Comparison of ENCODE assay signal across 11 cellular contexts in genomic region chr10:50551894-50552293, GRCh38.
DNase-seq lines count a peak whose midpoint lies in the region; ATAC-seq and TF ChIP-seq lines count a peak whose summit lies in the region.
"Had no signal": no experiment of that assay in that cellular context is flagged by ENCODE, and none has a peak within 500 bp of the region (broad histone marks: within the 10 kb centered on the region; RNA-seq: fewer than 3 reads in every experiment).

No MANE protein-coding gene starts in this region.

- no peak overlapping the region for H3K4me3 ChIP-seq in GM23248
- H3K4me3 ChIP-seq in fibroblast of lung (replicated peaks in 1 of 4; ENCODE audit: control extremely low read depth in 1 of 4, insufficient read depth in 1 of 4, low read depth in 3 of 4, low read length in 4 of 4): no peak overlapping the region
- no peak overlapping the region for H3K4me3 ChIP-seq in smooth muscle cell
- H3K4me3 ChIP-seq in BE2C (ENCODE audit: low read depth, low read length): no peak overlapping the region
- H3K4me3 ChIP-seq: BLaER1 had no signal

- no peak overlapping the region for H3K9ac ChIP-seq in GM23248
- H3K9ac ChIP-seq in fibroblast of lung (ENCODE audit: insufficient read depth, low read length): no peak overlapping the region
- no peak overlapping the region for H3K9ac ChIP-seq in smooth muscle cell (ENCODE audit: low read depth)
- H3K9ac ChIP-seq: BLaER1 had no signal

- H3K36me3 ChIP-seq in GM23248 (ENCODE audit: low read depth) (no peaks in the 10 kb centered on the region), fibroblast of lung (ENCODE audit: control insufficient read depth, insufficient read depth, low read length) (no peaks in the 10 kb centered on the region), smooth muscle cell (ENCODE audit: low read depth) (no peaks in the 10 kb centered on the region), BE2C (no peaks in the 10 kb centered on the region)
- H3K36me3 ChIP-seq: BLaER1 had no signal

- in situ Hi-C loops in GM23248 (cut with MboI): no loop called here

- peaks cover 32% of the 10 kb centered on the region for H3K4me1 Mint-ChIP-seq in T-helper 17 cell

- no peak for ATAC-seq in T-helper 17 cell
- ATAC-seq in HG03045 (IDR thresholded peaks at IDR 0.05; ENCODE audit: unreplicated experiment): no peak
- ATAC-seq: PC-3 had no signal

- H3K4me2 ChIP-seq in GM23248 (ENCODE audit: unreplicated experiment) (peak overlapping the region; percentile 17), fibroblast of lung (ENCODE audit: extremely low read depth, insufficient read depth, low read length) (no peak overlapping the region), smooth muscle cell (peak overlapping the region; percentile 2)

- H2AFZ ChIP-seq in GM23248: no peak overlapping the region
- no peak overlapping the region for H2AFZ ChIP-seq in fibroblast of lung (ENCODE audit: low read length)
- no peak overlapping the region for H2AFZ ChIP-seq in smooth muscle cell (ENCODE audit: low read depth)

- no peak overlapping the region for H3K4me3 Mint-ChIP-seq in T-helper 17 cell

- H4K20me1 ChIP-seq in GM23248 (ENCODE audit: insufficient read depth): no peaks in the 10 kb centered on the region
- H4K20me1 ChIP-seq in fibroblast of lung (ENCODE audit: control insufficient read depth, extremely low read depth, insufficient read depth, low read length): no peaks in the 10 kb centered on the region
- H4K20me1 ChIP-seq in smooth muscle cell (ENCODE audit: low read depth): no peaks in the 10 kb centered on the region

- TF ChIP-seq CTCF in fibroblast of lung (conservative IDR thresholded peaks at IDR 0.05 in 1 of 2, IDR thresholded peaks at IDR 0.05 in 1 of 2; ENCODE audit: low read depth in 1 of 2, low read length in 2 of 2) (no peak), smooth muscle cell (IDR thresholded peaks at IDR 0.05; ENCODE audit: borderline replicate concordance, insufficient read depth, poor library complexity, severe bottlenecking) (no peak), BE2C (IDR thresholded peaks at IDR 0.05; ENCODE audit: low read depth, low read length) (no peak)

- peaks cover 40% of the 10 kb centered on the region for H3K4me1 ChIP-seq in GM23248 (ENCODE audit: insufficient read depth)
- peaks cover 29% of the 10 kb centered on the region for H3K4me1 ChIP-seq in fibroblast of lung (ENCODE audit: control insufficient read depth, extremely low read depth, insufficient read depth, low read length)
- H3K4me1 ChIP-seq in smooth muscle cell (ENCODE audit: low read depth): peaks cover 10% of the 10 kb centered on the region
- H3K4me1 ChIP-seq in BE2C: peaks cover 11% of the 10 kb centered on the region; the same call in 1 of the 2 replicates

- WGBS in GM23248 (ENCODE audit: low coverage in 1 of 2, low lambda C conversion rate in 2 of 2, missing lambda C conversion rate in 2 of 2), 2 experiments: 89 to 91% methylated on average over 2 of the region's 2 CpGs
- WGBS in smooth muscle cell (ENCODE audit: low lambda C conversion rate): 89% methylated on average over 2 of the region's 2 CpGs

- no peaks in the 10 kb centered on the region for H3K9me2 ChIP-seq in GM23248 (ENCODE audit: insufficient read depth)

- peaks cover 25% of the 10 kb centered on the region for H3K79me2 ChIP-seq in GM23248 (ENCODE audit: insufficient read depth)
- peaks cover 2% of the 10 kb centered on the region for H3K79me2 ChIP-seq in fibroblast of lung (ENCODE audit: control insufficient read depth, insufficient read depth, low read length)
- peaks cover 5% of the 10 kb centered on the region for H3K79me2 ChIP-seq in smooth muscle cell (ENCODE audit: low read depth)

- H3K27me3 ChIP-seq in GM23248 (replicated peaks; ENCODE audit: insufficient read depth) (no peaks in the 10 kb centered on the region), fibroblast of lung (ENCODE audit: control insufficient read depth, insufficient read depth, low read length) (no peaks in the 10 kb centered on the region), smooth muscle cell (ENCODE audit: low read depth) (no peaks in the 10 kb centered on the region), BE2C (no peaks in the 10 kb centered on the region)
- H3K27me3 ChIP-seq: BLaER1 had no signal

- H3K27ac ChIP-seq in GM23248 (peak overlapping the region; percentile 38), fibroblast of lung (ENCODE audit: insufficient read depth, low read length) (peak overlapping the region; percentile 42), smooth muscle cell (ENCODE audit: low read depth) (no peak overlapping the region)
- H3K27ac ChIP-seq: BLaER1 had no signal

- no peaks in the 10 kb centered on the region for H3K27me3 Mint-ChIP-seq in T-helper 17 cell

- no peaks in the 10 kb centered on the region for H3K9me3 ChIP-seq in GM23248 (ENCODE audit: low read depth)
- H3K9me3 ChIP-seq in T-helper 17 cell (ENCODE audit: control insufficient read depth, low read length, poor library complexity, severe bottlenecking): no peaks in the 10 kb centered on the region
- H3K9me3 ChIP-seq in fibroblast of lung (ENCODE audit: control insufficient read depth, insufficient read depth, low read depth, low read length): no peaks in the 10 kb centered on the region
- H3K9me3 ChIP-seq in smooth muscle cell (replicated peaks; ENCODE audit: low read depth): no peaks in the 10 kb centered on the region
- no peaks in the 10 kb centered on the region for H3K9me3 ChIP-seq in BE2C

- DNase-seq in GM23248 (peak; percentile 43), T-helper 17 cell (no peak), fibroblast of lung (ENCODE audit: low read depth in 2 of 2) (no peak), smooth muscle cell (lab: John Stamatoyannopoulos, UW; ENCODE audit: unreplicated experiment) (no peak), BE2C (no peak), NAMALWA (ENCODE audit: low spot score) (no peak), iPS-NIHi11 (ENCODE audit: low spot score) (no peak)
- DNase-seq: NCI-H446, PC-3 had no signal

- peak overlapping the region; percentile 34 for H3K27ac Mint-ChIP-seq in T-helper 17 cell

- no peaks in the 10 kb centered on the region for H3K36me3 Mint-ChIP-seq in T-helper 17 cell (ENCODE audit: low read depth)

- H3F3A ChIP-seq in GM23248 (ENCODE audit: insufficient read depth) (peaks cover 19% of the 10 kb centered on the region), smooth muscle cell (ENCODE audit: low read depth) (peaks cover 5% of the 10 kb centered on the region)
